Comparison of ENCODE assay signal across 17 cellular contexts in the genomic region with DNA sequence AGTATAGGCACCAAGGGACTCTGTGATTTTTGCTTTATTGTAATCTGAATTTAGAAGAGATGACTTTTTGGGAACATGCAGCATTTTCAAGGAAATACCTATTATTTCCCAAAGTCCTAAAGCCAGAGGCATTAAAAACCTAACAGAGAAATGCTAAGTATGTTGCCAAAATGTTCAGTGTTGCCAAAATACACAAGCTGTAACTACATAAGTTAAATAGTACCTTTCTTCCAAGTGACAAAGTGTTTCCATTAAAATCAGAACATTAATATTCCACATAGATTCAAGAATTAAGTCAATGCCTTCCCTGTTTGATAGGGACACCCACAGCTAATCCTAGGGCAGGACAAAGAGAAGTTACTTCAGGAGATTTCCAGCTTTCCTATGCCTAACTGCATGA. TPM values are rescaled to one million over a fixed set of nuclear protein-coding genes. Genes with fewer than 3 reads are reported as not detected.
A peak's percentile ranks its signal among the peaks of the same experiment; 100 is the strongest.
DNase-seq lines count a peak whose midpoint lies in the region; ATAC-seq and TF ChIP-seq lines count a peak whose summit lies in the region.
"Had no signal": no experiment of that assay in that cellular context is flagged by ENCODE, and none has a peak within 500 bp of the region (broad histone marks: within the 10 kb centered on the region; RNA-seq: fewer than 3 reads in every experiment).

No MANE protein-coding gene starts in this region.

- intact Hi-C loops in right lobe of liver (cut with DNase I): no loop called here
- intact Hi-C loops in tibial artery (cut with DNase I; ENCODE audit: low total_unique reads): no loop called here
- intact Hi-C loops in lower lobe of right lung (cut with DNase I): no loop called here
- intact Hi-C loops in ovary (cut with DNase I): no loop called here

- H3K36me3 ChIP-seq in right lobe of liver: peaks cover 0 to 43% (median 13%) of the 10 kb centered on the region in 4 donors
- H3K36me3 ChIP-seq in tibial artery: peaks cover 41 to 86% (median 77%) of the 10 kb centered on the region in 3 donors
- H3K36me3 ChIP-seq in lower lobe of right lung: peaks cover 100% of the 10 kb centered on the region
- no peaks in the 10 kb centered on the region for H3K36me3 ChIP-seq in ovary

- no peak for TF ChIP-seq EP300 in ovary (IDR thresholded peaks at IDR 0.05)

- TF ChIP-seq CTCF in VCaP (conservative IDR thresholded peaks at IDR 0.05): no peak
- no peak for TF ChIP-seq CTCF in right lobe of liver (IDR thresholded peaks at IDR 0.05)
- no peak for TF ChIP-seq CTCF in tibial artery (IDR thresholded peaks at IDR 0.05)
- no peak for TF ChIP-seq CTCF in lower lobe of right lung (IDR thresholded peaks at IDR 0.05)
- TF ChIP-seq CTCF in ovary (IDR thresholded peaks at IDR 0.05): no peak

- H3K36me3 Mint-ChIP-seq in activated naive CD8-positive, alpha-beta T cell treated with anti-CD3 and anti-CD28 coated beads for 36 hours: peaks cover 4% of the 10 kb centered on the region
- H3K36me3 Mint-ChIP-seq in activated naive CD8-positive, alpha-beta T cell treated with anti-CD3 and anti-CD28 coated beads, Interleukin-2, amount 50 U/mL, for 24 hours (ENCODE audit: low read depth): peaks cover 45% of the 10 kb centered on the region

- H3K4me1 ChIP-seq in right lobe of liver: peaks cover 0 to 11% (median 5%) of the 10 kb centered on the region in 4 donors
- peaks cover 0 to 45% (median 13%) of the 10 kb centered on the region in 4 donors for H3K4me1 ChIP-seq in tibial artery
- no peaks in the 10 kb centered on the region for H3K4me1 ChIP-seq in lower lobe of right lung
- H3K4me1 ChIP-seq in ovary (ENCODE audit: insufficient read depth): no peaks in the 10 kb centered on the region
- H3K4me1 ChIP-seq: Peyer's patch had no signal

- no peak overlapping the region for H3K4me3 ChIP-seq in right lobe of liver
- H3K4me3 ChIP-seq in tibial artery: no peak overlapping the region
- H3K4me3 ChIP-seq in lower lobe of right lung: no peak overlapping the region
- H3K4me3 ChIP-seq in ovary: no peak overlapping the region
- H3K4me3 ChIP-seq: MG63, Peyer's patch had no signal

- H3K4me1 Mint-ChIP-seq in activated naive CD8-positive, alpha-beta T cell treated with anti-CD3 and anti-CD28 coated beads for 36 hours: peaks cover 11% of the 10 kb centered on the region
- no peaks in the 10 kb centered on the region for H3K4me1 Mint-ChIP-seq in activated naive CD8-positive, alpha-beta T cell treated with anti-CD3 and anti-CD28 coated beads, Interleukin-2, amount 50 U/mL, for 24 hours

- H3K9me3 ChIP-seq in right lobe of liver: no peaks in the 10 kb centered on the region
- no peaks in the 10 kb centered on the region for H3K9me3 ChIP-seq in tibial artery
- H3K9me3 ChIP-seq in lower lobe of right lung: no peaks in the 10 kb centered on the region
- no peaks in the 10 kb centered on the region for H3K9me3 ChIP-seq in ovary
- H3K9me3 ChIP-seq: MG63, Peyer's patch had no signal

- TF ChIP-seq POLR2A in right lobe of liver (IDR thresholded peaks at IDR 0.05): no peak
- no peak for TF ChIP-seq POLR2A in ovary (IDR thresholded peaks at IDR 0.05)

- H3K27ac ChIP-seq in VCaP (peak overlapping the region; percentile 52), right lobe of liver (peak overlapping the region in 2 of 3 donors; percentile 20 to 52), tibial artery (peak overlapping the region; percentile 16 to 41), lower lobe of right lung (no peak overlapping the region), ovary (no peak overlapping the region)
- H3K27ac ChIP-seq: Peyer's patch had no signal

- peak overlapping the region; percentile 39 for H3K27ac Mint-ChIP-seq in activated naive CD8-positive, alpha-beta T cell treated with anti-CD3 and anti-CD28 coated beads for 36 hours
- no peak overlapping the region for H3K27ac Mint-ChIP-seq in activated naive CD8-positive, alpha-beta T cell treated with anti-CD3 and anti-CD28 coated beads, Interleukin-2, amount 50 U/mL, for 24 hours

- H3K27me3 ChIP-seq in right lobe of liver: no peaks in the 10 kb centered on the region
- no peaks in the 10 kb centered on the region for H3K27me3 ChIP-seq in tibial artery
- H3K27me3 ChIP-seq in lower lobe of right lung (ENCODE audit: low read depth): no peaks in the 10 kb centered on the region
- no peaks in the 10 kb centered on the region for H3K27me3 ChIP-seq in ovary
- H3K27me3 ChIP-seq: MG63, Peyer's patch had no signal

- ATAC-seq in activated naive CD8-positive, alpha-beta T cell treated with anti-CD3 and anti-CD28 coated beads, Interleukin-2, amount 50 U/mL, for 24 hours: no peak
- ATAC-seq in right lobe of liver (peak; percentile 54 to 76 (median 66)), lower lobe of right lung (no peak), GM21576 (IDR thresholded peaks at IDR 0.05; ENCODE audit: unreplicated experiment) (no peak)

- no peak for DNase-seq in activated naive CD8-positive, alpha-beta T cell treated with anti-CD3 and anti-CD28 coated beads for 36 hours
- no peak for DNase-seq in activated naive CD8-positive, alpha-beta T cell treated with anti-CD3 and anti-CD28 coated beads, Interleukin-2, amount 50 U/mL, for 24 hours
- DNase-seq in right lobe of liver (no peak), tibial artery (no peak), lower lobe of right lung (no peak), ovary (no peak)
- DNase-seq: C1 segment of cervical spinal cord, H7, MG63, NCI-H1092 treated with DMSO at 0.1 percent for 48 hours, NCI-H1694, NCI-H524, Peyer's patch, Right ventricle myocardium superior had no signal

- H3K27me3 Mint-ChIP-seq in activated naive CD8-positive, alpha-beta T cell treated with anti-CD3 and anti-CD28 coated beads for 36 hours: no peaks in the 10 kb centered on the region
- H3K27me3 Mint-ChIP-seq in activated naive CD8-positive, alpha-beta T cell treated with anti-CD3 and anti-CD28 coated beads, Interleukin-2, amount 50 U/mL, for 24 hours: no peaks in the 10 kb centered on the region

- no peak overlapping the region for H3K4me3 Mint-ChIP-seq in activated naive CD8-positive, alpha-beta T cell treated with anti-CD3 and anti-CD28 coated beads for 36 hours
- H3K4me3 Mint-ChIP-seq in activated naive CD8-positive, alpha-beta T cell treated with anti-CD3 and anti-CD28 coated beads, Interleukin-2, amount 50 U/mL, for 24 hours: no peak overlapping the region

- H3K9me3 Mint-ChIP-seq in activated naive CD8-positive, alpha-beta T cell treated with anti-CD3 and anti-CD28 coated beads for 36 hours: no peaks in the 10 kb centered on the region
- no peaks in the 10 kb centered on the region for H3K9me3 Mint-ChIP-seq in activated naive CD8-positive, alpha-beta T cell treated with anti-CD3 and anti-CD28 coated beads, Interleukin-2, amount 50 U/mL, for 24 hours

RNA-seq across cellular contexts. Expression of a gene that starts 42.0 kb away (rescaled TPM):
- 10 to 100 TPM; 27.8 to 29.2 TPM for total RNA-seq in activated naive CD8-positive, alpha-beta T cell treated with anti-CD3 and anti-CD28 coated beads for 36 hours
- 10 to 100 TPM in 4 of 6 experiments, 1 to 10 TPM in 2; 8.8 to 12.8 (median 10.9) TPM for total RNA-seq in right lobe of liver
- 21.7 TPM for total RNA-seq in lower lobe of right lung
- total RNA-seq in ovary: 10 to 100 TPM; 23.8 to 42.3 (median 28.8) TPM
- polyA plus RNA-seq in ovary: 10 to 100 TPM; 24.2 to 31.6 TPM

RNA-seq across cellular contexts. Expression of a gene that starts 53.6 kb away (rescaled TPM):
- total RNA-seq in activated naive CD8-positive, alpha-beta T cell treated with anti-CD3 and anti-CD28 coated beads for 36 hours: not detected
- total RNA-seq in right lobe of liver: under 1 TPM in 1 of 6 experiments, not detected in 5; 0.31 TPM
- total RNA-seq in lower lobe of right lung: not detected
- 1 to 10 TPM in 1 of 7 donors, under 1 TPM in 1, not detected in 5; 0.27 to 1.1 TPM for total RNA-seq in ovary
- not detected for polyA plus RNA-seq in ovary
- total RNA-seq: A673, H7, Right ventricle myocardium superior had no signal

Comparison
In these comparisons a context has a peak if more than half of its experiments do, and no peak if none do; other contexts are left out.
1. ATAC-seq: peak in right lobe of liver (4 of 4); none in activated naive CD8-positive, alpha-beta T cell treated with anti-CD3 and anti-CD28 coated beads, Interleukin-2, amount 50 U/mL, for 24 hours (single experiment), lower lobe of right lung (0 of 2) and GM21576 (single experiment).
2. H3K27ac ChIP-seq: peak in VCaP (single experiment), right lobe of liver (2 of 3) and tibial artery (2 of 2); none in lower lobe of right lung (single experiment) and ovary (0 of 2).